14 cellular contexts compared by ENCODE assay signal in the genomic region with DNA sequence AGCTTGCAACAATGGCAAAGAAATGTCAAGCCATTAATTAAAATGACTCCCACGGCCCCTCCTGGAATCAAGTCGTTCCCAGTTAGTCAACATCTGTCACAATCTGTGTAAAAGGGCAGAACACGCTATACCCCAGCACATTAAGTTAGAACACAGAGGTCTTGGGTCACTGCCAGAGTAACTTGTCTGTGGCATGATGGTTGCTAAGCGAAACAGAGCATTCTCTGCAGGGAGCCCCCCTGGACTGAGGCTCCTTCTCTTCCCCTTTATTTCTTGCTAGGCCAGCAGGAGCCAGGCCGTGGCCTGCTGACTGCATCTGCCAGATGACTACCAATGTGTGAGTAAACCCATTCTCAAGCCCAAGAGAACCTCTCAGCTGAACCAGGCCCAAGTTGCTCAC. TPM values are rescaled to one million over a fixed set of nuclear protein-coding genes. Genes with fewer than 3 reads are reported as not detected.
A peak's percentile ranks its signal among the peaks of the same experiment; 100 is the strongest.
DNase-seq lines count a peak whose midpoint lies in the region; ATAC-seq and TF ChIP-seq lines count a peak whose summit lies in the region.
"Had no signal": no experiment of that assay in that cellular context is flagged by ENCODE, and none has a peak within 500 bp of the region (broad histone marks: within the 10 kb centered on the region; RNA-seq: fewer than 3 reads in every experiment).

No MANE protein-coding gene starts in this region.

- no peaks in the 10 kb centered on the region for H3K79me2 ChIP-seq in OCI-LY3 (ENCODE audit: low read length)

- H3K4me1 ChIP-seq in OCI-LY3 (ENCODE audit: low read length) = peaks cover 24% of the 10 kb centered on the region
- H3K4me1 ChIP-seq in psoas muscle = no peaks in the 10 kb centered on the region
- H3K4me1 ChIP-seq: sigmoid colon had no signal

- no peak overlapping the region for H2AFZ ChIP-seq in OCI-LY3 (ENCODE audit: low read depth, low read length)

- no peak overlapping the region; the same call in 1 of the 2 replicates for H3K27ac ChIP-seq in OCI-LY3 (ENCODE audit: low read length)
- no peak overlapping the region for H3K27ac ChIP-seq in psoas muscle
- H3K27ac ChIP-seq: sigmoid colon, WERI-Rb-1 had no signal

- H3K4me3 ChIP-seq in OCI-LY3 (ENCODE audit: low read length) (no peak overlapping the region), fibroblast of pulmonary artery (replicated peaks; ENCODE audit: low read depth, low read length) (no peak overlapping the region), psoas muscle (no peak overlapping the region)
- H3K4me3 ChIP-seq: sigmoid colon had no signal

- H3K9ac ChIP-seq in OCI-LY3 (ENCODE audit: low read length) = no peak overlapping the region

- H3K9me3 ChIP-seq in OCI-LY3 (ENCODE audit: insufficient read depth, low read length) (no peaks in the 10 kb centered on the region), psoas muscle (no peaks in the 10 kb centered on the region)
- H3K9me3 ChIP-seq: sigmoid colon had no signal

- peak; percentile 9 for DNase-seq in EH (ENCODE audit: low read depth)
- DNase-seq in fibroblast of pulmonary artery (ENCODE audit: low read depth) = peak; percentile 39
- no peak for DNase-seq in psoas muscle
- DNase-seq in DMS53 (lab: John Stamatoyannopoulos, UW) = no peak
- no peak for DNase-seq in GM20000 (ENCODE audit: low spot score)
- DNase-seq: activated effector memory CD4-positive, alpha-beta T cell treated with anti-CD3 and anti-CD28 coated beads, Interleukin-2, amount 50 U/mL, for 16 hours; GOT3; kidney; sigmoid colon; WERI-Rb-1 had no signal

- H3K36me3 ChIP-seq in OCI-LY3 (replicated peaks; ENCODE audit: low read depth, low read length) (no peaks in the 10 kb centered on the region), psoas muscle (ENCODE audit: insufficient read depth in 1 of 2, low read depth in 1 of 2) (no peaks in the 10 kb centered on the region)
- H3K36me3 ChIP-seq: sigmoid colon, WERI-Rb-1 had no signal

- intact Hi-C loops in psoas muscle (cut with DNase I) = no loop called here

- WGBS in psoas muscle, 3 donors = 43 to 71% (median 54%) methylated on average over 5 of the region's 5 CpGs

- peak in 3 of 4 donors; percentile 51 to 62 (median 51) for ATAC-seq in psoas muscle
- ATAC-seq in HG03108 (IDR thresholded peaks at IDR 0.05; ENCODE audit: unreplicated experiment) = no peak
- ATAC-seq in GM18867 (IDR thresholded peaks at IDR 0.05; ENCODE audit: unreplicated experiment) = no peak
- ATAC-seq: Panc1 had no signal

- H3K27me3 ChIP-seq in OCI-LY3 (ENCODE audit: low read depth, low read length) (no peaks in the 10 kb centered on the region), psoas muscle (ENCODE audit: insufficient read depth in 3 of 3, low read length in 2 of 3) (no peaks in the 10 kb centered on the region)
- H3K27me3 ChIP-seq: sigmoid colon had no signal

- TF ChIP-seq CTCF in OCI-LY3 (IDR thresholded peaks at IDR 0.05; ENCODE audit: low read depth, low read length) (no peak), fibroblast of pulmonary artery (IDR thresholded peaks at IDR 0.05; ENCODE audit: low read length, missing control alignments) (no peak), psoas muscle (IDR thresholded peaks at IDR 0.05) (no peak), GM20000 (IDR thresholded peaks at IDR 0.05; ENCODE audit: extremely low read depth, missing control alignments) (no peak)

- H4K20me1 ChIP-seq in OCI-LY3 (ENCODE audit: insufficient read depth, low read length) = no peaks in the 10 kb centered on the region

- peak overlapping the region; percentile 44; the same call in 1 of the 2 replicates for H3K4me2 ChIP-seq in OCI-LY3 (ENCODE audit: low read length)

RNA-seq across cellular contexts. Expression of a gene that starts 51.9 kb away (rescaled TPM):
- total RNA-seq in psoas muscle = 1 to 10 TPM; 1.4 to 3.8 (median 2.8) TPM
- polyA plus RNA-seq in psoas muscle = 1 to 10 TPM; 1.3 to 1.4 (median 1.4) TPM

Comparison
In these comparisons a context has a peak if more than half of its experiments do, and no peak if none do; other contexts are left out.
1. DNase-seq: peak in EH (single experiment) and fibroblast of pulmonary artery (single experiment); none in psoas muscle (0 of 2), DMS53 (single experiment) and GM20000 (single experiment).
2. ATAC-seq: peak in psoas muscle (3 of 4); none in HG03108 (single experiment) and GM18867 (single experiment).